In the genomic region with DNA sequence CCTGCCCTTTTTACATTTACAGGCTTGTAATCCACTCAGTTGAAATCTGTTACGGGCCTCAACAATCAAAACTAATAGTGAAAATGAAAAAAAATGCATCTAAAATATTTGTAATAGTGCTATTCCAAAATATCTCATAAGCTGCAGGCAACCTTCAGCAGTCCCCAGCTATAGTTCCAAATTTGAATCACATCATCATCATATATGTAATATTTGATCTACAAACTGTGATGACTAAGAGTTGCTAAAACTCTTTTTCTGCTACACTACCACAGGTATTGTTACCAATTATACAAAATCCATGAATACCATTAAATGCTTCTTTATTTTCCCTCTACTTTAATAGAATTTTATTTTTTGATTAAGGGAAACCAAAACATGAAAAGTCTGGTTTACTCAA, we compare ENCODE assay signal across 20 cellular contexts.
DNase-seq lines count a peak whose midpoint lies in the region; TF ChIP-seq lines count a peak whose summit lies in the region.
"Had no signal": no experiment of that assay in that cellular context is flagged by ENCODE, and none has a peak within 500 bp of the region (broad histone marks: within the 10 kb centered on the region; RNA-seq: fewer than 3 reads in every experiment).

No MANE protein-coding gene starts in this region.

- peaks cover 14% of the 10 kb centered on the region for H3K4me1 Mint-ChIP-seq in Caco-2 (ENCODE audit: low read depth, unreplicated experiment)
- H3K4me1 Mint-ChIP-seq: CD8-positive, alpha-beta memory T cell; IgD-negative memory B cell had no signal

- H3K4me1 ChIP-seq in Caco-2, result peaks cover 21% of the 10 kb centered on the region
- peaks cover 0 to 7% of the 10 kb centered on the region in 2 experiments; a peak in 2 of 4 replicates for H3K4me1 ChIP-seq in SK-N-SH (ENCODE audit: control insufficient read depth in 1 of 2, insufficient read depth in 2 of 2, low read depth in 1 of 2, low read length in 1 of 2)
- no peaks in the 10 kb centered on the region for H3K4me1 ChIP-seq in smooth muscle cell (ENCODE audit: low read depth)

- H2AFZ ChIP-seq in SK-N-SH (ENCODE audit: low read depth), result no peak overlapping the region
- no peak overlapping the region for H2AFZ ChIP-seq in smooth muscle cell (ENCODE audit: low read depth)

- no peak for DNase-seq in Caco-2
- DNase-seq in SK-N-SH, result no peak
- DNase-seq in epithelial cell of prostate (ENCODE audit: low read depth, low spot score), result no peak
- no peak for DNase-seq in smooth muscle cell (lab: John Stamatoyannopoulos, UW; ENCODE audit: unreplicated experiment)
- DNase-seq in AML-193 (lab: John Stamatoyannopoulos, UW), result no peak
- DNase-seq in AG20443 (ENCODE audit: low spot score), result no peak
- DNase-seq in NCI-H128 (lab: John Stamatoyannopoulos, UW; ENCODE audit: unreplicated experiment), result no peak
- DNase-seq: ACHN; CD8-positive, alpha-beta memory T cell; GF-D8; MV-4-11; NCI-H1105 treated with DMSO at 0.1 percent for 48 hours; NCI-H2081; NCI-H526; OCI-M1; RPMI8226; SHP77 treated with DMSO at 0.1 percent for 48 hours had no signal

- no peaks in the 10 kb centered on the region for H3K9me3 Mint-ChIP-seq in Caco-2 (ENCODE audit: unreplicated experiment)
- H3K9me3 Mint-ChIP-seq: CD8-positive, alpha-beta memory T cell; IgD-negative memory B cell had no signal

- no peaks in the 10 kb centered on the region for H3K27me3 Mint-ChIP-seq in Caco-2 (ENCODE audit: insufficient read depth, unreplicated experiment)
- H3K27me3 Mint-ChIP-seq: CD8-positive, alpha-beta memory T cell; IgD-negative memory B cell had no signal

- no peaks in the 10 kb centered on the region for H3K27me3 ChIP-seq in Caco-2 (replicated peaks; ENCODE audit: control insufficient read depth, insufficient read depth, low read length)
- H3K27me3 ChIP-seq in SK-N-SH (ENCODE audit: insufficient read depth), result no peaks in the 10 kb centered on the region
- H3K27me3 ChIP-seq in smooth muscle cell (ENCODE audit: low read depth), result no peaks in the 10 kb centered on the region

- no peaks in the 10 kb centered on the region for H3K36me3 ChIP-seq in Caco-2 (ENCODE audit: control insufficient read depth, insufficient read depth, low read length)
- no peaks in the 10 kb centered on the region for H3K36me3 ChIP-seq in SK-N-SH (replicated peaks in 1 of 2; ENCODE audit: control insufficient read depth in 1 of 2, insufficient read depth in 2 of 2, low read length in 1 of 2)
- H3K36me3 ChIP-seq in smooth muscle cell (ENCODE audit: low read depth), result no peaks in the 10 kb centered on the region

- H3K9ac ChIP-seq in SK-N-SH (no peak overlapping the region), smooth muscle cell (ENCODE audit: low read depth) (no peak overlapping the region)

- H3F3A ChIP-seq in SK-N-SH (replicated peaks; ENCODE audit: insufficient read depth), result peaks cover 2% of the 10 kb centered on the region
- H3F3A ChIP-seq in smooth muscle cell (ENCODE audit: low read depth), result no peaks in the 10 kb centered on the region

- H3K27ac Mint-ChIP-seq in Caco-2 (ENCODE audit: unreplicated experiment), result peak overlapping the region; percentile 37
- H3K27ac Mint-ChIP-seq: CD8-positive, alpha-beta memory T cell; IgD-negative memory B cell had no signal

- no peak for TF ChIP-seq EP300 in SK-N-SH (IDR thresholded peaks at IDR 0.05; ENCODE audit: borderline replicate concordance in 1 of 2, low read depth in 1 of 2, low read length in 1 of 2)

- intact Hi-C loops in Caco-2 (cut with micrococcal nuclease; ENCODE audit: unreplicated experiment), result loop anchor here (2.0 kb wide), 1 partner anchor 18 kb away; no protein-coding TSS in a partner anchor

- no peak overlapping the region for H3K4me3 Mint-ChIP-seq in Caco-2 (ENCODE audit: unreplicated experiment)
- H3K4me3 Mint-ChIP-seq: CD8-positive, alpha-beta memory T cell; IgD-negative memory B cell had no signal

- H3K9me2 ChIP-seq in SK-N-SH, result no peaks in the 10 kb centered on the region

- H3K36me3 Mint-ChIP-seq in Caco-2 (ENCODE audit: insufficient read depth, unreplicated experiment), result no peaks in the 10 kb centered on the region
- H3K36me3 Mint-ChIP-seq: CD8-positive, alpha-beta memory T cell; IgD-negative memory B cell had no signal

- no peaks in the 10 kb centered on the region for H4K20me1 ChIP-seq in SK-N-SH (ENCODE audit: insufficient read depth)
- H4K20me1 ChIP-seq in smooth muscle cell (ENCODE audit: low read depth), result no peaks in the 10 kb centered on the region

- H3K79me2 ChIP-seq in SK-N-SH (ENCODE audit: insufficient read depth) (no peaks in the 10 kb centered on the region), smooth muscle cell (ENCODE audit: low read depth) (no peaks in the 10 kb centered on the region)

- H3K9me3 ChIP-seq in Caco-2 (peaks cover 11% of the 10 kb centered on the region; the same call in 1 of the 2 replicates), SK-N-SH (no peaks in the 10 kb centered on the region), smooth muscle cell (replicated peaks; ENCODE audit: low read depth) (no peaks in the 10 kb centered on the region)

- no peak overlapping the region for H3K4me3 ChIP-seq in Caco-2 (ENCODE audit: low read depth, low read length)
- no peak overlapping the region for H3K4me3 ChIP-seq in SK-N-SH (ENCODE audit: low read depth in 2 of 2, low read length in 1 of 2)
- no peak overlapping the region for H3K4me3 ChIP-seq in smooth muscle cell

- H3K27ac ChIP-seq in 22Rv1 (peak overlapping the region; percentile 49), SK-N-SH (ENCODE audit: low read depth in 2 of 2, low read length in 1 of 2) (peak overlapping the region in 1 of 2 experiments; percentile 39; a peak in 3 of 4 replicates), epithelial cell of prostate (peak overlapping the region; percentile 75), smooth muscle cell (ENCODE audit: low read depth) (no peak overlapping the region)
- H3K27ac ChIP-seq: C4-2B had no signal

- POLR2A ChIA-PET in Caco-2 (lab: Charles Lee) (no interaction called here), SK-N-SH (lab: Yijun Ruan, JAX) (no interaction called here)

- H3K4me2 ChIP-seq in SK-N-SH (0 out of 2 replicates have a peak overlapping the region, but pooled peaks have one; percentile 10), smooth muscle cell (no peak overlapping the region)

- BruUV-seq in Caco-2 (replicated peaks; lab: Mats Ljungman, UMichigan), result TSS peak; percentile 89

- TF ChIP-seq CTCF in 22Rv1 (IDR thresholded peaks at IDR 0.05) (no peak), Caco-2 (IDR thresholded peaks at IDR 0.05; ENCODE audit: insufficient read depth in 1 of 2, low read depth in 1 of 2, low read length in 1 of 2, severe bottlenecking in 1 of 2, unreplicated experiment in 1 of 2) (no peak), SK-N-SH (IDR thresholded peaks at IDR 0.05) (no peak), smooth muscle cell (IDR thresholded peaks at IDR 0.05; ENCODE audit: borderline replicate concordance, insufficient read depth, poor library complexity, severe bottlenecking) (no peak)

- WGBS in SK-N-SH (ENCODE audit: low lambda C conversion rate), result 47% methylated on average over 1 of the region's 1 CpG
- 97% methylated on average over 1 of the region's 1 CpG for WGBS in smooth muscle cell (ENCODE audit: low lambda C conversion rate)

- TF ChIP-seq RAD21 in SK-N-SH (IDR thresholded peaks at IDR 0.05; ENCODE audit: low read length), result no peak

- CTCF ChIA-PET in Caco-2 (lab: Charles Lee), result no interaction called here
- CTCF ChIA-PET in SK-N-SH (lab: Yijun Ruan, JAX), result no interaction called here

TF ChIP-seq in SK-N-SH, 30 proteins besides CTCF, POLR2A, EP300 and RAD21:
- TF ChIP-seq YY1 (IDR thresholded peaks at IDR 0.05; ENCODE audit: low read depth), result no peak
- no peak for TF ChIP-seq FOXJ3 (CRISPR knock-in tag; IDR thresholded peaks at IDR 0.05)
- TF ChIP-seq TCF12 (IDR thresholded peaks at IDR 0.05), result no peak
- no peak for TF ChIP-seq RCOR1 (IDR thresholded peaks at IDR 0.05; ENCODE audit: low read length)
- TF ChIP-seq MEF2A (IDR thresholded peaks at IDR 0.05; ENCODE audit: borderline replicate concordance, low read depth), result no peak
- TF ChIP-seq, protein P1, sequence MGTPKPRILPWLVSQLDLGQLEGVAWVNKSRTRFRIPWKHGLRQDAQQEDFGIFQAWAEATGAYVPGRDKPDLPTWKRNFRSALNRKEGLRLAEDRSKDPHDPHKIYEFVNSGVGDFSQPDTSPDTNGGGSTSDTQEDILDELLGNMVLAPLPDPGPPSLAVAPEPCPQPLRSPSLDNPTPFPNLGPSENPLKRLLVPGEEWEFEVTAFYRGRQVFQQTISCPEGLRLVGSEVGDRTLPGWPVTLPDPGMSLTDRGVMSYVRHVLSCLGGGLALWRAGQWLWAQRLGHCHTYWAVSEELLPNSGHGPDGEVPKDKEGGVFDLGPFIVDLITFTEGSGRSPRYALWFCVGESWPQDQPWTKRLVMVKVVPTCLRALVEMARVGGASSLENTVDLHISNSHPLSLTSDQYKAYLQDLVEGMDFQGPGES (IDR thresholded peaks at IDR 0.05; ENCODE audit: low read depth, low read length), result no peak
- TF ChIP-seq, protein P2, sequence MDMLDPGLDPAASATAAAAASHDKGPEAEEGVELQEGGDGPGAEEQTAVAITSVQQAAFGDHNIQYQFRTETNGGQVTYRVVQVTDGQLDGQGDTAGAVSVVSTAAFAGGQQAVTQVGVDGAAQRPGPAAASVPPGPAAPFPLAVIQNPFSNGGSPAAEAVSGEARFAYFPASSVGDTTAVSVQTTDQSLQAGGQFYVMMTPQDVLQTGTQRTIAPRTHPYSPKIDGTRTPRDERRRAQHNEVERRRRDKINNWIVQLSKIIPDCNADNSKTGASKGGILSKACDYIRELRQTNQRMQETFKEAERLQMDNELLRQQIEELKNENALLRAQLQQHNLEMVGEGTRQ (IDR thresholded peaks at IDR 0.05; ENCODE audit: borderline replicate concordance, low read depth, low read length), result no peak
- no peak for TF ChIP-seq MXI1 (IDR thresholded peaks at IDR 0.05; ENCODE audit: low read depth, low read length)
- no peak for TF ChIP-seq SIN3A (IDR thresholded peaks at IDR 0.05; ENCODE audit: borderline replicate concordance, low read depth, low read length)
- TF ChIP-seq CHD2 (IDR thresholded peaks at IDR 0.05; ENCODE audit: low read length, partially characterized antibody), result no peak
- TF ChIP-seq, protein P3, sequence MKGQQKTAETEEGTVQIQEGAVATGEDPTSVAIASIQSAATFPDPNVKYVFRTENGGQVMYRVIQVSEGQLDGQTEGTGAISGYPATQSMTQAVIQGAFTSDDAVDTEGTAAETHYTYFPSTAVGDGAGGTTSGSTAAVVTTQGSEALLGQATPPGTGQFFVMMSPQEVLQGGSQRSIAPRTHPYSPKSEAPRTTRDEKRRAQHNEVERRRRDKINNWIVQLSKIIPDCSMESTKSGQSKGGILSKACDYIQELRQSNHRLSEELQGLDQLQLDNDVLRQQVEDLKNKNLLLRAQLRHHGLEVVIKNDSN (IDR thresholded peaks at IDR 0.05; ENCODE audit: borderline replicate concordance, low read depth), result no peak
- no peak for TF ChIP-seq NRF1 (IDR thresholded peaks at IDR 0.05; ENCODE audit: low read depth, low read length)
